18 cellular contexts compared by ENCODE assay signal in the genomic region with DNA sequence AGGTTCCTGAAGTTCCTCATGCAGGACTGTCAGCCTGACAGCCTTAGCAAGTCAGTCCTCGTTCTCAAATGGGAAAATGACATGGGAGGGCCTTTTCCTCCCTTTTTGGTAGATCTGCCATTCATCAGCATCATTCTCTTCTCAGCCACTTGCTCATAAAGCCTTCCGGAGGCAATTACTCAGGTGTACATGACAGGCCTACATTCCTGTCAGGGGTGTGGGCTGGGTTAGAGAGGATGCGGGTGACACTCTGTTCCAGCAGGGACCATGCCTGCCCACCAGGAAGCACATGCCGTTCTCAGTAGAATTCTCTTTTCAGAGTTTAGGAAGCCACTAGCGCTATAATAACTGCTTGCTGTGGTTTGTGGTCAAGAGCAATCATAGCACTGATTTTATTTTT. TPM values are rescaled to one million over a fixed set of nuclear protein-coding genes. Genes with fewer than 3 reads are reported as not detected.
A peak's percentile ranks its signal among the peaks of the same experiment; 100 is the strongest.
DNase-seq lines count a peak whose midpoint lies in the region; ATAC-seq, FAIRE-seq and TF ChIP-seq lines count a peak whose summit lies in the region.
"Had no signal": no experiment of that assay in that cellular context is flagged by ENCODE, and none has a peak within 500 bp of the region (broad histone marks: within the 10 kb centered on the region; RNA-seq: fewer than 3 reads in every experiment).

No MANE protein-coding gene starts in this region.

- H3K27ac ChIP-seq in KMS-11 (peak overlapping the region; percentile 46; the same call in 1 of the 2 replicates), trophoblast cell (ENCODE audit: low read depth, low read length) (no peak overlapping the region), A673 (ENCODE audit: low read depth, low read length, poor library complexity, severe bottlenecking) (no peak overlapping the region), mesendoderm (ENCODE audit: low read depth, low read length) (no peak overlapping the region)

- intact Hi-C loops in A673 (cut with micrococcal nuclease; ENCODE audit: unreplicated experiment), result no loop called here

- no peaks in the 10 kb centered on the region for H3K79me2 ChIP-seq in KMS-11 (ENCODE audit: insufficient read depth, low read depth)
- H3K79me2 ChIP-seq in trophoblast cell (ENCODE audit: control insufficient read depth, insufficient read depth, low read length, poor library complexity), result no peaks in the 10 kb centered on the region
- no peaks in the 10 kb centered on the region for H3K79me2 ChIP-seq in mesendoderm (ENCODE audit: control insufficient read depth, insufficient read depth, low read length)

- H3K4ac ChIP-seq in trophoblast cell (ENCODE audit: low read depth, low read length) (no peak overlapping the region), mesendoderm (ENCODE audit: low read depth, low read length) (no peak overlapping the region)

- no peaks in the 10 kb centered on the region for H4K20me1 ChIP-seq in KMS-11 (ENCODE audit: insufficient read depth)

- H3K4me2 ChIP-seq in KMS-11 (peak overlapping the region; percentile 78), trophoblast cell (ENCODE audit: low read length) (no peak overlapping the region), mesendoderm (ENCODE audit: low read length) (no peak overlapping the region)

- H3K79me1 ChIP-seq in trophoblast cell (ENCODE audit: low read length), result no peaks in the 10 kb centered on the region
- no peaks in the 10 kb centered on the region for H3K79me1 ChIP-seq in mesendoderm (ENCODE audit: low read length)

- H3K27ac Mint-ChIP-seq in activated CD8-positive, alpha-beta memory T cell treated with anti-CD3 and anti-CD28 coated beads, Interleukin-2, amount 10 ng/mL, durations not matched to agents 7 days and 5 days, result no peak overlapping the region

- no peak for TF ChIP-seq CTCF in KMS-11 (conservative IDR thresholded peaks at IDR 0.05; ENCODE audit: low read depth, low read length)
- no peak for TF ChIP-seq CTCF in bronchial epithelial cell (IDR thresholded peaks at IDR 0.05; ENCODE audit: insufficient read depth, low read length, severe bottlenecking)
- no peak for TF ChIP-seq CTCF in A673 (conservative IDR thresholded peaks at IDR 0.05; ENCODE audit: low read depth, low read length)

- H3K4me3 ChIP-seq in KMS-11 (IDR thresholded peaks at IDR 0.05; ENCODE audit: insufficient read depth, low read depth, low read length), result no peak overlapping the region
- H3K4me3 ChIP-seq in bronchial epithelial cell (ENCODE audit: low read depth, low read length), result no peak overlapping the region
- no peak overlapping the region for H3K4me3 ChIP-seq in trophoblast cell (ENCODE audit: low read depth, low read length)
- H3K4me3 ChIP-seq in A673 (ENCODE audit: low read depth, low read length, poor library complexity, severe bottlenecking), result no peak overlapping the region
- H3K4me3 ChIP-seq in mesendoderm (ENCODE audit: low read length), result no peak overlapping the region

- H2BK5ac ChIP-seq in trophoblast cell (ENCODE audit: low read depth, low read length, poor library complexity) (no peak overlapping the region), mesendoderm (ENCODE audit: low read length) (no peak overlapping the region)

- WGBS in trophoblast cell (ENCODE audit: extremely low coverage, insufficient coverage, insufficient read length), result no CpG with 5 or more reads among the region's 5 CpGs
- WGBS in mesendoderm (ENCODE audit: extremely low coverage, insufficient coverage, low lambda C conversion rate), result no CpG with 5 or more reads among the region's 5 CpGs

- DNase-seq in CMK (ENCODE audit: low read depth), result peak; percentile 5
- peak; percentile 38 for DNase-seq in bronchial epithelial cell (ENCODE audit: low read depth)
- DNase-seq in trophoblast cell, result peak; percentile 46 to 58
- no peak for DNase-seq in A673 (ENCODE audit: low spot score)
- no peak for DNase-seq in activated CD8-positive, alpha-beta memory T cell treated with anti-CD3 and anti-CD28 coated beads, Interleukin-2, amount 10 ng/mL, durations not matched to agents 7 days and 5 days
- no peak for DNase-seq in stimulated activated CD4-positive, alpha-beta T cell treated with anti-CD3 and anti-CD28 coated beads, Interleukin-2, amount 100 ng/mL, for 48 hours
- no peak for DNase-seq in mesendoderm
- DNase-seq: BE2C, DMS 273 treated with DMSO at 0.1 percent for 48 hours, HCEC 1CT, MV-4-11, NCI-H1436, NCI-H2081 treated with DMSO at 0.1 percent for 48 hours, NCI-H2227 treated with DMSO at 0.1 percent for 48 hours, NCI-H526 had no signal

- no peak overlapping the region for H4K91ac ChIP-seq in trophoblast cell (ENCODE audit: low read depth, low read length)

- no peak overlapping the region for H3K4me3 Mint-ChIP-seq in activated CD8-positive, alpha-beta memory T cell treated with anti-CD3 and anti-CD28 coated beads, Interleukin-2, amount 10 ng/mL, durations not matched to agents 7 days and 5 days

- peaks cover 20% of the 10 kb centered on the region for H3K4me1 Mint-ChIP-seq in activated CD8-positive, alpha-beta memory T cell treated with anti-CD3 and anti-CD28 coated beads, Interleukin-2, amount 10 ng/mL, durations not matched to agents 7 days and 5 days

- H3K18ac ChIP-seq in trophoblast cell (ENCODE audit: low read length), result no peak overlapping the region
- H3K18ac ChIP-seq in mesendoderm (ENCODE audit: low read length), result no peak overlapping the region

- POLR2A ChIA-PET in A673 (lab: Charles Lee; ENCODE audit: low non-redundant PET), result no interaction called here

- no TSS peak for BruUV-seq in A673 (replicated peaks; lab: Mats Ljungman, UMichigan)

- H4K5ac ChIP-seq in mesendoderm (ENCODE audit: low read length), result no peak overlapping the region

- peaks cover 2% of the 10 kb centered on the region for H3K9me3 ChIP-seq in trophoblast cell (ENCODE audit: insufficient read depth, low read depth, low read length)
- H3K9me3 ChIP-seq in A673 (ENCODE audit: low read depth, low read length, poor library complexity, severe bottlenecking), result no peaks in the 10 kb centered on the region
- H3K9me3 ChIP-seq: BE2C had no signal

- H4K12ac ChIP-seq in trophoblast cell (ENCODE audit: low read depth, low read length), result no peak overlapping the region

- H2BK120ac ChIP-seq in trophoblast cell (ENCODE audit: insufficient read depth, low read length, poor library complexity) (no peak overlapping the region), mesendoderm (ENCODE audit: low read depth, low read length) (no peak overlapping the region)

- H3K23ac ChIP-seq in trophoblast cell (ENCODE audit: low read length) (no peak overlapping the region), mesendoderm (ENCODE audit: low read length) (no peak overlapping the region)

- ATAC-seq in activated CD8-positive, alpha-beta memory T cell treated with anti-CD3 and anti-CD28 coated beads, Interleukin-2, amount 10 ng/mL, durations not matched to agents 7 days and 5 days, result no peak

- no peak overlapping the region for H3K9ac ChIP-seq in KMS-11
- H3K9ac ChIP-seq in trophoblast cell (ENCODE audit: low read length), result no peak overlapping the region
- H3K9ac ChIP-seq in mesendoderm (ENCODE audit: low read length), result no peak overlapping the region

- no peak overlapping the region for H2AFZ ChIP-seq in KMS-11 (ENCODE audit: low read depth)
- no peak overlapping the region for H2AFZ ChIP-seq in trophoblast cell (ENCODE audit: insufficient read depth, low read length, poor library complexity)

- H3K27me3 Mint-ChIP-seq in activated CD8-positive, alpha-beta memory T cell treated with anti-CD3 and anti-CD28 coated beads, Interleukin-2, amount 10 ng/mL, durations not matched to agents 7 days and 5 days, result no peaks in the 10 kb centered on the region

- no peak overlapping the region for H2BK12ac ChIP-seq in trophoblast cell (ENCODE audit: low read length)

- H3K56ac ChIP-seq in mesendoderm (ENCODE audit: low read length), result no peak overlapping the region

- H3K36me3 ChIP-seq in KMS-11 (ENCODE audit: insufficient read depth) (no peaks in the 10 kb centered on the region), bronchial epithelial cell (ENCODE audit: control insufficient read depth, insufficient read depth, low read length) (peaks cover 16% of the 10 kb centered on the region), trophoblast cell (ENCODE audit: control insufficient read depth in 1 of 2, insufficient read depth in 2 of 2, low read length in 2 of 2) (peaks cover 11 to 24% of the 10 kb centered on the region in 2 experiments), A673 (ENCODE audit: insufficient read depth, low read length, poor library complexity, severe bottlenecking) (no peaks in the 10 kb centered on the region), mesendoderm (ENCODE audit: control insufficient read depth, insufficient read depth, low read length) (no peaks in the 10 kb centered on the region)
- H3K36me3 ChIP-seq: BE2C had no signal

- H2AK5ac ChIP-seq in trophoblast cell (ENCODE audit: low read length) (no peak overlapping the region), mesendoderm (ENCODE audit: low read length) (no peak overlapping the region)

- no peak overlapping the region for H4K8ac ChIP-seq in trophoblast cell (ENCODE audit: low read depth, low read length)
- H4K8ac ChIP-seq in mesendoderm (ENCODE audit: low read depth, low read length), result no peak overlapping the region

- CTCF ChIA-PET in A673 (lab: Charles Lee), result no interaction called here
- CTCF ChIA-PET in activated CD8-positive, alpha-beta memory T cell treated with anti-CD3 and anti-CD28 coated beads, Interleukin-2, amount 10 ng/mL, durations not matched to agents 7 days and 5 days (lab: Charles Lee), result no interaction called here

- H3K27me3 ChIP-seq in KMS-11 (ENCODE audit: insufficient read depth, low read depth) (no peaks in the 10 kb centered on the region), bronchial epithelial cell (ENCODE audit: control insufficient read depth, insufficient read depth, low read length) (no peaks in the 10 kb centered on the region), trophoblast cell (ENCODE audit: insufficient read depth, low read length) (no peaks in the 10 kb centered on the region), A673 (replicated peaks; ENCODE audit: insufficient read depth, low read depth, low read length, poor library complexity) (peaks cover 15% of the 10 kb centered on the region), mesendoderm (ENCODE audit: insufficient read depth, low read length, poor library complexity) (no peaks in the 10 kb centered on the region)
- H3K27me3 ChIP-seq: BE2C had no signal

- no peak overlapping the region for H3K14ac ChIP-seq in trophoblast cell (ENCODE audit: low read length)

- H3K4me1 ChIP-seq in KMS-11 (ENCODE audit: low read depth, poor library complexity, severe bottlenecking) (peaks cover 42% of the 10 kb centered on the region), trophoblast cell (ENCODE audit: control insufficient read depth in 1 of 2, insufficient read depth in 2 of 2, low read length in 2 of 2) (no peaks in the 10 kb centered on the region), A673 (ENCODE audit: insufficient read depth, low read length, poor library complexity, severe bottlenecking) (no peaks in the 10 kb centered on the region), mesendoderm (ENCODE audit: control insufficient read depth, low read depth, low read length) (no peaks in the 10 kb centered on the region)
- H3K4me1 ChIP-seq: BE2C had no signal

- H3K36me3 Mint-ChIP-seq in activated CD8-positive, alpha-beta memory T cell treated with anti-CD3 and anti-CD28 coated beads, Interleukin-2, amount 10 ng/mL, durations not matched to agents 7 days and 5 days, result peaks cover 9% of the 10 kb centered on the region

- no peaks in the 10 kb centered on the region for H3K9me3 Mint-ChIP-seq in activated CD8-positive, alpha-beta memory T cell treated with anti-CD3 and anti-CD28 coated beads, Interleukin-2, amount 10 ng/mL, durations not matched to agents 7 days and 5 days (ENCODE audit: low read depth)

- FAIRE-seq in bronchial epithelial cell (lab: Jason Lieb, UNC), result peak; percentile 50

- H2BK15ac ChIP-seq in mesendoderm (replicated peaks; ENCODE audit: low read depth), result no peak overlapping the region

RNA-seq across cellular contexts. Expression of a gene that starts 24.2 kb away (rescaled TPM):
- total RNA-seq in bronchial epithelial cell (0.26 and 1.8 TPM in 2 replicates), A673 (2021) (0.39 and 0.43 TPM in 2 replicates)
- 0.26 and 0.38 TPM in 2 replicates for polyA plus RNA-seq in trophoblast cell (2013)
- under 1 TPM in 1 of 2 experiments, not detected in 1; 0.29 TPM for total RNA-seq in activated CD8-positive, alpha-beta memory T cell treated with anti-CD3 and anti-CD28 coated beads, Interleukin-2, amount 10 ng/mL, durations not matched to agents 7 days and 5 days
- polyA plus RNA-seq in mesendoderm (2013, experiment 1 of 2), result 0.04 TPM
- polyA plus RNA-seq in mesendoderm (2013, experiment 2 of 2), result 0.04 TPM
- total RNA-seq: SK-MEL-5 had no signal
- polyA plus RNA-seq: AG04450 had no signal

RNA-seq across cellular contexts. Expression of a gene that starts 49.0 kb away (rescaled TPM):
- 12.9 and 32.1 TPM in 2 replicates for total RNA-seq in bronchial epithelial cell
- polyA plus RNA-seq in trophoblast cell (2013), result 13.5 and 14.3 TPM in 2 replicates
- total RNA-seq in A673 (2021), result not detected in 2 replicates
- 10 to 100 TPM; 10.4 to 15.9 TPM for total RNA-seq in activated CD8-positive, alpha-beta memory T cell treated with anti-CD3 and anti-CD28 coated beads, Interleukin-2, amount 10 ng/mL, durations not matched to agents 7 days and 5 days
- polyA plus RNA-seq in mesendoderm (2013, experiment 1 of 2), result 5.7 TPM
- 5.0 TPM for polyA plus RNA-seq in mesendoderm (2013, experiment 2 of 2)

Comparison
In these comparisons a context has a peak if more than half of its experiments do, and no peak if none do; other contexts are left out.
1. DNase-seq: peak in CMK (single experiment), bronchial epithelial cell (single experiment) and trophoblast cell (2 of 2); none in A673 (single experiment), activated CD8-positive, alpha-beta memory T cell treated with anti-CD3 and anti-CD28 coated beads, Interleukin-2, amount 10 ng/mL, durations not matched to agents 7 days and 5 days (single experiment), stimulated activated CD4-positive, alpha-beta T cell treated with anti-CD3 and anti-CD28 coated beads, Interleukin-2, amount 100 ng/mL, for 48 hours (0 of 2) and mesendoderm (single experiment).